In genomic region chr22:36027960-36028645, GRCh38 we compare ENCODE assay signal across 1 cellular context.
TF ChIP-seq lines count a peak whose summit lies in the region.

No MANE protein-coding gene starts in this region.

TF ChIP-seq in HepG2, 621 proteins besides CTCF, POLR2A, EP300 and RAD21 (continued from another document):
- TF ChIP-seq REST (IDR thresholded peaks at IDR 0.05; ENCODE audit: borderline replicate concordance in 1 of 2, low read depth in 1 of 2, low read length in 2 of 2) (no peak), HDAC2 (CRISPR knock-in tag; IDR thresholded peaks at IDR 0.05) (no peak), ATF7-NPFF (CRISPR knock-in tag; IDR thresholded peaks at IDR 0.05; ENCODE audit: low read depth) (no peak), TEAD2 (CRISPR knock-in tag; IDR thresholded peaks at IDR 0.05) (no peak), NCOA2 (CRISPR knock-in tag; IDR thresholded peaks at IDR 0.05) (0 out of 2 replicates have a peak, but pooled peaks have one; percentile 11), YEATS2 (CRISPR knock-in tag; IDR thresholded peaks at IDR 0.05; ENCODE audit: borderline replicate concordance) (no peak), MEIS2 (CRISPR knock-in tag; IDR thresholded peaks at IDR 0.05) (no peak), NFIB (CRISPR knock-in tag; IDR thresholded peaks at IDR 0.05; ENCODE audit: borderline replicate concordance) (no peak), ZNF724P (CRISPR knock-in tag; IDR thresholded peaks at IDR 0.05; ENCODE audit: borderline replicate concordance) (no peak), CEBPB (IDR thresholded peaks at IDR 0.05; ENCODE audit: borderline replicate concordance, low read depth, low read length) (no peak), BCL3 (CRISPR knock-in tag; IDR thresholded peaks at IDR 0.05) (no peak), ZKSCAN8 (CRISPR knock-in tag; IDR thresholded peaks at IDR 0.05; ENCODE audit: borderline replicate concordance) (no peak), KDM2A (CRISPR knock-in tag; IDR thresholded peaks at IDR 0.05; ENCODE audit: borderline replicate concordance, low read depth) (peak; percentile 50; the same call in 1 of the 2 replicates), ZNF207 (IDR thresholded peaks at IDR 0.05; ENCODE audit: borderline replicate concordance) (no peak)
